In genomic region chr11:92830382-92831148, GRCh38 we compare ENCODE assay signal across 12 cellular contexts.
A peak's percentile ranks its signal among the peaks of the same experiment; 100 is the strongest.
DNase-seq lines count a peak whose midpoint lies in the region; ATAC-seq lines count a peak whose summit lies in the region.
"Had no signal": no experiment of that assay in that cellular context is flagged by ENCODE, and none has a peak within 500 bp of the region (broad histone marks: within the 10 kb centered on the region; RNA-seq: fewer than 3 reads in every experiment).

No MANE protein-coding gene starts in this region.

- no peak overlapping the region for H3K4me3 ChIP-seq in Jurkat, Clone E6-1 (ENCODE audit: low read length)
- H3K4me3 ChIP-seq in right cardiac atrium (ENCODE audit: low read length) = no peak overlapping the region
- H3K4me3 ChIP-seq: PC-9, skin epidermis had no signal

- peak; percentile 78 for DNase-seq in Jurkat, Clone E6-1 (ENCODE audit: low read depth, low spot score)
- peak; percentile 85 to 87 for DNase-seq in SHP77 (lab: John Stamatoyannopoulos, UW)
- DNase-seq in left ventricle myocardium superior = no peak
- DNase-seq in amygdala (lab: John Stamatoyannopoulos, UW) = no peak
- no peak for DNase-seq in right cardiac atrium
- DNase-seq: BE2C, PC-9 had no signal

- no peaks in the 10 kb centered on the region for H3K4me1 ChIP-seq in right cardiac atrium (ENCODE audit: control insufficient read depth, insufficient read depth, low read length)

- H3K9me3 ChIP-seq in right cardiac atrium (ENCODE audit: control insufficient read depth, low read length) = no peaks in the 10 kb centered on the region
- H3K9me3 ChIP-seq: BE2C had no signal

- ATAC-seq in GM18511 (IDR thresholded peaks at IDR 0.05; ENCODE audit: unreplicated experiment) (peak; percentile 88), GM21723 (IDR thresholded peaks at IDR 0.05; ENCODE audit: unreplicated experiment) (peak; percentile 91), left ventricle myocardium superior (no peak), HG02852 (IDR thresholded peaks at IDR 0.05; ENCODE audit: unreplicated experiment) (no peak), right cardiac atrium (no peak)
- ATAC-seq: WTC11 had no signal

- intact Hi-C loops in left ventricle myocardium superior (cut with micrococcal nuclease) = no loop called here
- intact Hi-C loops in right cardiac atrium (cut with DNase I) = no loop called here

- H3K27me3 ChIP-seq in right cardiac atrium (ENCODE audit: control insufficient read depth, insufficient read depth) = no peaks in the 10 kb centered on the region
- H3K27me3 ChIP-seq: BE2C had no signal

- WGBS in right cardiac atrium = 65% methylated on average over 5 of the region's 5 CpGs

- H3K27ac ChIP-seq in right cardiac atrium (ENCODE audit: low read length) = no peak overlapping the region
- H3K27ac ChIP-seq: PC-9, skin epidermis had no signal

Comparison
In these comparisons a context has a peak if more than half of its experiments do, and no peak if none do; other contexts are left out.
1. ATAC-seq: peak in GM18511 (single experiment) and GM21723 (single experiment); none in left ventricle myocardium superior (single experiment), HG02852 (single experiment) and right cardiac atrium (0 of 2).
2. DNase-seq: peak in Jurkat, Clone E6-1 (single experiment) and SHP77 (2 of 2); none in left ventricle myocardium superior (single experiment), amygdala (0 of 56) and right cardiac atrium (0 of 3).